ENCODE assay signal across 1 cellular context in the genomic region with DNA sequence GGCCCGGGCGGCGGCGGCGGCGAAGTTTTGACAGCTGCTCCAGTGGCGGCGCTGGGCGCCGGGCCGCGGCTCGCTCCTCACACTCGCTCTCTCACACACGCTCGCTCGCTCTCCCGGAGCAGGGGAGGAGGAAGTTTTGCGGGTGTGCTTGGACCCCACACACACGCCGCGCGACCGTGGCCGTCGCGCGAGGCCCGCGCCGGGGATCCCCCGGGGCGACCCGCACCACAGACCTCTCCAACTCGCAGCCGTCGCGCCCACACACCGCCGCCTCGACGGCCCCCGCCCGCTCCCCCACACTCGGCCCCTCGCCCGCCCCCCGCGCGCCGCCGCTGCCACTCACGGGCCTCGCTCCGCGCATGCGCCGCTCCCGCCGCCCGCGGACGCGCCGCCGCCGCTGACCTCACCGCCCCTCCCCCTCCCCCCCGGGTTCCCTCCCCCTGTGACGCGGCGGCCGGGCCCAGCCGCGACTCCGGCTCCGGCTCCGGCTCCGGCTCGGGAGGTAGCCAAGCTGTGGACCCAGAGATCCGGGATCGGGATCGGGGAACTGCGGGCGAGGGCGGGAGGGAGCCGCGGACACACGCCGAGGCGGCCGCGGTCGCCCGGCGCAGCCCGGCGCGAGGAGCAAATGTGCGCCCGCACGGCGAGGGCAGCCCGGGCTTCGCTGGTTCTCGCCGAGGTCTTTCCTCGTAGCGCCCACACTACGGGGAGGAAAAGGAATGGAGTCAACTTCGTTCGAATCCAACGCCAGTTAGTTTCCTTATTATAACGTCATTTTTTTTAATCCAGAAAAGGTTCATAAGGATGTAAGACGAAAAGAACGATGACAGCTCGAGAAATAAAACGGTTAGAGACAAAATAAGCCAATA.
A peak's percentile ranks its signal among the peaks of the same experiment; 100 is the strongest.
TF ChIP-seq lines count a peak whose summit lies in the region.

No MANE protein-coding gene starts in this region.

TF ChIP-seq in HepG2, 621 proteins besides CTCF, POLR2A, EP300 and RAD21 (continued from another document and continues in another):
- TF ChIP-seq, protein P1, sequence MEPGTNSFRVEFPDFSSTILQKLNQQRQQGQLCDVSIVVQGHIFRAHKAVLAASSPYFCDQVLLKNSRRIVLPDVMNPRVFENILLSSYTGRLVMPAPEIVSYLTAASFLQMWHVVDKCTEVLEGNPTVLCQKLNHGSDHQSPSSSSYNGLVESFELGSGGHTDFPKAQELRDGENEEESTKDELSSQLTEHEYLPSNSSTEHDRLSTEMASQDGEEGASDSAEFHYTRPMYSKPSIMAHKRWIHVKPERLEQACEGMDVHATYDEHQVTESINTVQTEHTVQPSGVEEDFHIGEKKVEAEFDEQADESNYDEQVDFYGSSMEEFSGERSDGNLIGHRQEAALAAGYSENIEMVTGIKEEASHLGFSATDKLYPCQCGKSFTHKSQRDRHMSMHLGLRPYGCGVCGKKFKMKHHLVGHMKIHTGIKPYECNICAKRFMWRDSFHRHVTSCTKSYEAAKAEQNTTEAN (CRISPR knock-in tag; conservative IDR thresholded peaks at IDR 0.05), result 0 out of 2 replicates have a peak, but pooled peaks have one; percentile 41
- TF ChIP-seq SOX13 (IDR thresholded peaks at IDR 0.05) (no peak), SOX13 (CRISPR knock-in tag; conservative IDR thresholded peaks at IDR 0.05 in 1 of 2, IDR thresholded peaks at IDR 0.05 in 1 of 2) (peak in 1 of 2 experiments; percentile 19; a peak in 1 of 4 replicates), BCL6 (CRISPR knock-in tag; IDR thresholded peaks at IDR 0.05) (no peak; the same call in 1 of the 2 replicates), NFYB (CRISPR knock-in tag; IDR thresholded peaks at IDR 0.05) (no peak), IKZF4 (CRISPR knock-in tag; IDR thresholded peaks at IDR 0.05; ENCODE audit: borderline replicate concordance, low read depth, not compliant biosample characterization) (no peak), ZNF138 (CRISPR knock-in tag; IDR thresholded peaks at IDR 0.05; ENCODE audit: low read depth) (peak; percentile 57; the same call in 1 of the 2 replicates), ZNF766 (CRISPR knock-in tag; IDR thresholded peaks at IDR 0.05; ENCODE audit: borderline replicate concordance) (no peak; the same call in 1 of the 2 replicates), EZH2 (conservative IDR thresholded peaks at IDR 0.05; ENCODE audit: low read depth, low read length) (no peak), SETDB1 (CRISPR knock-in tag; IDR thresholded peaks at IDR 0.05; ENCODE audit: borderline replicate concordance) (no peak), ZNF776 (CRISPR knock-in tag; IDR thresholded peaks at IDR 0.05) (0 out of 2 replicates have a peak, but pooled peaks have one; percentile 37), NONO (IDR thresholded peaks at IDR 0.05) (no peak), NONO (CRISPR knock-in tag; conservative IDR thresholded peaks at IDR 0.05) (peak; percentile 79), ZNF232 (CRISPR knock-in tag; IDR thresholded peaks at IDR 0.05; ENCODE audit: borderline replicate concordance) (no peak; the same call in 1 of the 2 replicates), ZBTB8A (CRISPR knock-in tag; IDR thresholded peaks at IDR 0.05; ENCODE audit: borderline replicate concordance, low read depth) (peak; percentile 8; the same call in 1 of the 2 replicates), ZMYM4 (CRISPR knock-in tag; IDR thresholded peaks at IDR 0.05) (peak; percentile 90), TAF15 (IDR thresholded peaks at IDR 0.05; ENCODE audit: low read depth, low read length, poor library complexity, severe bottlenecking) (peak; percentile 50), ZNF558 (CRISPR knock-in tag; IDR thresholded peaks at IDR 0.05; ENCODE audit: borderline replicate concordance) (no peak), SUZ12 (IDR thresholded peaks at IDR 0.05; ENCODE audit: low read depth, low read length) (no peak), HOXA5 (CRISPR knock-in tag; IDR thresholded peaks at IDR 0.05) (no peak), ZNF570 (CRISPR knock-in tag; IDR thresholded peaks at IDR 0.05; ENCODE audit: borderline replicate concordance) (no peak), TMF1 (CRISPR knock-in tag; IDR thresholded peaks at IDR 0.05; ENCODE audit: low read depth) (peak; percentile 42; the same call in 1 of the 2 replicates), ATRX (CRISPR knock-in tag; IDR thresholded peaks at IDR 0.05; ENCODE audit: borderline replicate concordance) (no peak), ARNTL (CRISPR knock-in tag; IDR thresholded peaks at IDR 0.05) (0 out of 2 replicates have a peak, but pooled peaks have one; percentile 36), ZNF850 (CRISPR knock-in tag; conservative IDR thresholded peaks at IDR 0.05) (no peak), NR2F2 (IDR thresholded peaks at IDR 0.05; ENCODE audit: borderline replicate concordance, low read depth) (no peak), ZNF737 (CRISPR knock-in tag; IDR thresholded peaks at IDR 0.05; ENCODE audit: borderline replicate concordance) (no peak), GABPB1 (CRISPR knock-in tag; IDR thresholded peaks at IDR 0.05) (peak; percentile 69), THAP11 (CRISPR knock-in tag; IDR thresholded peaks at IDR 0.05) (peak; percentile 71), ZNF33A (CRISPR knock-in tag; IDR thresholded peaks at IDR 0.05; ENCODE audit: borderline replicate concordance) (no peak), ELF1 (CRISPR knock-in tag; IDR thresholded peaks at IDR 0.05) (0 out of 2 replicates have a peak, but pooled peaks have one; percentile 40)
- TF ChIP-seq, protein P2, sequence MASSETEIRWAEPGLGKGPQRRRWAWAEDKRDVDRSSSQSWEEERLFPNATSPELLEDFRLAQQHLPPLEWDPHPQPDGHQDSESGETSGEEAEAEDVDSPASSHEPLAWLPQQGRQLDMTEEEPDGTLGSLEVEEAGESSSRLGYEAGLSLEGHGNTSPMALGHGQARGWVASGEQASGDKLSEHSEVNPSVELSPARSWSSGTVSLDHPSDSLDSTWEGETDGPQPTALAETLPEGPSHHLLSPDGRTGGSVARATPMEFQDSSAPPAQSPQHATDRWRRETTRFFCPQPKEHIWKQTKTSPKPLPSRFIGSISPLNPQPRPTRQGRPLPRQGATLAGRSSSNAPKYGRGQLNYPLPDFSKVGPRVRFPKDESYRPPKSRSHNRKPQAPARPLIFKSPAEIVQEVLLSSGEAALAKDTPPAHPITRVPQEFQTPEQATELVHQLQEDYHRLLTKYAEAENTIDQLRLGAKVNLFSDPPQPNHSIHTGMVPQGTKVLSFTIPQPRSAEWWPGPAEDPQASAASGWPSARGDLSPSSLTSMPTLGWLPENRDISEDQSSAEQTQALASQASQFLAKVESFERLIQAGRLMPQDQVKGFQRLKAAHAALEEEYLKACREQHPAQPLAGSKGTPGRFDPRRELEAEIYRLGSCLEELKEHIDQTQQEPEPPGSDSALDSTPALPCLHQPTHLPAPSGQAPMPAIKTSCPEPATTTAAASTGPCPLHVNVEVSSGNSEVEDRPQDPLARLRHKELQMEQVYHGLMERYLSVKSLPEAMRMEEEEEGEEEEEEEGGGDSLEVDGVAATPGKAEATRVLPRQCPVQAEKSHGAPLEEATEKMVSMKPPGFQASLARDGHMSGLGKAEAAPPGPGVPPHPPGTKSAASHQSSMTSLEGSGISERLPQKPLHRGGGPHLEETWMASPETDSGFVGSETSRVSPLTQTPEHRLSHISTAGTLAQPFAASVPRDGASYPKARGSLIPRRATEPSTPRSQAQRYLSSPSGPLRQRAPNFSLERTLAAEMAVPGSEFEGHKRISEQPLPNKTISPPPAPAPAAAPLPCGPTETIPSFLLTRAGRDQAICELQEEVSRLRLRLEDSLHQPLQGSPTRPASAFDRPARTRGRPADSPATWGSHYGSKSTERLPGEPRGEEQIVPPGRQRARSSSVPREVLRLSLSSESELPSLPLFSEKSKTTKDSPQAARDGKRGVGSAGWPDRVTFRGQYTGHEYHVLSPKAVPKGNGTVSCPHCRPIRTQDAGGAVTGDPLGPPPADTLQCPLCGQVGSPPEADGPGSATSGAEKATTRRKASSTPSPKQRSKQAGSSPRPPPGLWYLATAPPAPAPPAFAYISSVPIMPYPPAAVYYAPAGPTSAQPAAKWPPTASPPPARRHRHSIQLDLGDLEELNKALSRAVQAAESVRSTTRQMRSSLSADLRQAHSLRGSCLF (CRISPR knock-in tag; IDR thresholded peaks at IDR 0.05; ENCODE audit: borderline replicate concordance), result no peak
- TF ChIP-seq, protein P3, sequence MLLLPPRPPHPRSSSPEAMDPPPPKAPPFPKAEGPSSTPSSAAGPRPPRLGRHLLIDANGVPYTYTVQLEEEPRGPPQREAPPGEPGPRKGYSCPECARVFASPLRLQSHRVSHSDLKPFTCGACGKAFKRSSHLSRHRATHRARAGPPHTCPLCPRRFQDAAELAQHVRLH (CRISPR knock-in tag; IDR thresholded peaks at IDR 0.05; ENCODE audit: borderline replicate concordance, low read depth), result peak; percentile 31; the same call in 1 of the 2 replicates
- TF ChIP-seq, protein P4, sequence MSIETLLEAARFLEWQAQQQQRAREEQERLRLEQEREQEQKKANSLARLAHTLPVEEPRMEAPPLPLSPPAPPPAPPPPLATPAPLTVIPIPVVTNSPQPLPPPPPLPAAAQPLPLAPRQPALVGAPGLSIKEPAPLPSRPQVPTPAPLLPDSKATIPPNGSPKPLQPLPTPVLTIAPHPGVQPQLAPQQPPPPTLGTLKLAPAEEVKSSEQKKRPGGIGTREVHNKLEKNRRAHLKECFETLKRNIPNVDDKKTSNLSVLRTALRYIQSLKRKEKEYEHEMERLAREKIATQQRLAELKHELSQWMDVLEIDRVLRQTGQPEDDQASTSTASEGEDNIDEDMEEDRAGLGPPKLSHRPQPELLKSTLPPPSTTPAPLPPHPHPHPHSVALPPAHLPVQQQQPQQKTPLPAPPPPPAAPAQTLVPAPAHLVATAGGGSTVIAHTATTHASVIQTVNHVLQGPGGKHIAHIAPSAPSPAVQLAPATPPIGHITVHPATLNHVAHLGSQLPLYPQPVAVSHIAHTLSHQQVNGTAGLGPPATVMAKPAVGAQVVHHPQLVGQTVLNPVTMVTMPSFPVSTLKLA (IDR thresholded peaks at IDR 0.05), result no peak
- TF ChIP-seq, protein P5, sequence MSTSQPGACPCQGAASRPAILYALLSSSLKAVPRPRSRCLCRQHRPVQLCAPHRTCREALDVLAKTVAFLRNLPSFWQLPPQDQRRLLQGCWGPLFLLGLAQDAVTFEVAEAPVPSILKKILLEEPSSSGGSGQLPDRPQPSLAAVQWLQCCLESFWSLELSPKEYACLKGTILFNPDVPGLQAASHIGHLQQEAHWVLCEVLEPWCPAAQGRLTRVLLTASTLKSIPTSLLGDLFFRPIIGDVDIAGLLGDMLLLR (CRISPR knock-in tag; IDR thresholded peaks at IDR 0.05), result peak; percentile 62; the same call in 1 of the 2 replicates
- TF ChIP-seq, protein P6, sequence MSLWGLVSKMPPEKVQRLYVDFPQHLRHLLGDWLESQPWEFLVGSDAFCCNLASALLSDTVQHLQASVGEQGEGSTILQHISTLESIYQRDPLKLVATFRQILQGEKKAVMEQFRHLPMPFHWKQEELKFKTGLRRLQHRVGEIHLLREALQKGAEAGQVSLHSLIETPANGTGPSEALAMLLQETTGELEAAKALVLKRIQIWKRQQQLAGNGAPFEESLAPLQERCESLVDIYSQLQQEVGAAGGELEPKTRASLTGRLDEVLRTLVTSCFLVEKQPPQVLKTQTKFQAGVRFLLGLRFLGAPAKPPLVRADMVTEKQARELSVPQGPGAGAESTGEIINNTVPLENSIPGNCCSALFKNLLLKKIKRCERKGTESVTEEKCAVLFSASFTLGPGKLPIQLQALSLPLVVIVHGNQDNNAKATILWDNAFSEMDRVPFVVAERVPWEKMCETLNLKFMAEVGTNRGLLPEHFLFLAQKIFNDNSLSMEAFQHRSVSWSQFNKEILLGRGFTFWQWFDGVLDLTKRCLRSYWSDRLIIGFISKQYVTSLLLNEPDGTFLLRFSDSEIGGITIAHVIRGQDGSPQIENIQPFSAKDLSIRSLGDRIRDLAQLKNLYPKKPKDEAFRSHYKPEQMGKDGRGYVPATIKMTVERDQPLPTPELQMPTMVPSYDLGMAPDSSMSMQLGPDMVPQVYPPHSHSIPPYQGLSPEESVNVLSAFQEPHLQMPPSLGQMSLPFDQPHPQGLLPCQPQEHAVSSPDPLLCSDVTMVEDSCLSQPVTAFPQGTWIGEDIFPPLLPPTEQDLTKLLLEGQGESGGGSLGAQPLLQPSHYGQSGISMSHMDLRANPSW (CRISPR knock-in tag; IDR thresholded peaks at IDR 0.05; ENCODE audit: borderline replicate concordance), result no peak
- TF ChIP-seq, protein P7, sequence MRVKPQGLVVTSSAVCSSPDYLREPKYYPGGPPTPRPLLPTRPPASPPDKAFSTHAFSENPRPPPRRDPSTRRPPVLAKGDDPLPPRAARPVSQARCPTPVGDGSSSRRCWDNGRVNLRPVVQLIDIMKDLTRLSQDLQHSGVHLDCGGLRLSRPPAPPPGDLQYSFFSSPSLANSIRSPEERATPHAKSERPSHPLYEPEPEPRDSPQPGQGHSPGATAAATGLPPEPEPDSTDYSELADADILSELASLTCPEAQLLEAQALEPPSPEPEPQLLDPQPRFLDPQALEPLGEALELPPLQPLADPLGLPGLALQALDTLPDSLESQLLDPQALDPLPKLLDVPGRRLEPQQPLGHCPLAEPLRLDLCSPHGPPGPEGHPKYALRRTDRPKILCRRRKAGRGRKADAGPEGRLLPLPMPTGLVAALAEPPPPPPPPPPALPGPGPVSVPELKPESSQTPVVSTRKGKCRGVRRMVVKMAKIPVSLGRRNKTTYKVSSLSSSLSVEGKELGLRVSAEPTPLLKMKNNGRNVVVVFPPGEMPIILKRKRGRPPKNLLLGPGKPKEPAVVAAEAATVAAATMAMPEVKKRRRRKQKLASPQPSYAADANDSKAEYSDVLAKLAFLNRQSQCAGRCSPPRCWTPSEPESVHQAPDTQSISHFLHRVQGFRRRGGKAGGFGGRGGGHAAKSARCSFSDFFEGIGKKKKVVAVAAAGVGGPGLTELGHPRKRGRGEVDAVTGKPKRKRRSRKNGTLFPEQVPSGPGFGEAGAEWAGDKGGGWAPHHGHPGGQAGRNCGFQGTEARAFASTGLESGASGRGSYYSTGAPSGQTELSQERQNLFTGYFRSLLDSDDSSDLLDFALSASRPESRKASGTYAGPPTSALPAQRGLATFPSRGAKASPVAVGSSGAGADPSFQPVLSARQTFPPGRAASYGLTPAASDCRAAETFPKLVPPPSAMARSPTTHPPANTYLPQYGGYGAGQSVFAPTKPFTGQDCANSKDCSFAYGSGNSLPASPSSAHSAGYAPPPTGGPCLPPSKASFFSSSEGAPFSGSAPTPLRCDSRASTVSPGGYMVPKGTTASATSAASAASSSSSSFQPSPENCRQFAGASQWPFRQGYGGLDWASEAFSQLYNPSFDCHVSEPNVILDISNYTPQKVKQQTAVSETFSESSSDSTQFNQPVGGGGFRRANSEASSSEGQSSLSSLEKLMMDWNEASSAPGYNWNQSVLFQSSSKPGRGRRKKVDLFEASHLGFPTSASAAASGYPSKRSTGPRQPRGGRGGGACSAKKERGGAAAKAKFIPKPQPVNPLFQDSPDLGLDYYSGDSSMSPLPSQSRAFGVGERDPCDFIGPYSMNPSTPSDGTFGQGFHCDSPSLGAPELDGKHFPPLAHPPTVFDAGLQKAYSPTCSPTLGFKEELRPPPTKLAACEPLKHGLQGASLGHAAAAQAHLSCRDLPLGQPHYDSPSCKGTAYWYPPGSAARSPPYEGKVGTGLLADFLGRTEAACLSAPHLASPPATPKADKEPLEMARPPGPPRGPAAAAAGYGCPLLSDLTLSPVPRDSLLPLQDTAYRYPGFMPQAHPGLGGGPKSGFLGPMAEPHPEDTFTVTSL (CRISPR knock-in tag; IDR thresholded peaks at IDR 0.05; ENCODE audit: borderline replicate concordance), result no peak
- TF ChIP-seq, protein P8, sequence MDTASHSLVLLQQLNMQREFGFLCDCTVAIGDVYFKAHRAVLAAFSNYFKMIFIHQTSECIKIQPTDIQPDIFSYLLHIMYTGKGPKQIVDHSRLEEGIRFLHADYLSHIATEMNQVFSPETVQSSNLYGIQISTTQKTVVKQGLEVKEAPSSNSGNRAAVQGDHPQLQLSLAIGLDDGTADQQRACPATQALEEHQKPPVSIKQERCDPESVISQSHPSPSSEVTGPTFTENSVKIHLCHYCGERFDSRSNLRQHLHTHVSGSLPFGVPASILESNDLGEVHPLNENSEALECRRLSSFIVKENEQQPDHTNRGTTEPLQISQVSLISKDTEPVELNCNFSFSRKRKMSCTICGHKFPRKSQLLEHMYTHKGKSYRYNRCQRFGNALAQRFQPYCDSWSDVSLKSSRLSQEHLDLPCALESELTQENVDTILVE (CRISPR knock-in tag; IDR thresholded peaks at IDR 0.05), result peak; percentile 73; the same call in 1 of the 2 replicates
